8 cellular contexts compared by ENCODE assay signal in genomic region chr22:24156915-24157782, GRCh38. TPM values are rescaled to one million over a fixed set of nuclear protein-coding genes. Genes with fewer than 3 reads are reported as not detected.
DNase-seq lines count a peak whose midpoint lies in the region; ATAC-seq and TF ChIP-seq lines count a peak whose summit lies in the region.

No MANE protein-coding gene starts in this region.

- H3K36me3 ChIP-seq in uterus: no peaks in the 10 kb centered on the region

- intact Hi-C loops in left ventricle myocardium superior (cut with micrococcal nuclease) (no loop called here), uterus (cut with DNase I; ENCODE audit: low total_unique reads) (no loop called here)

- peak overlapping the region; percentile 96 for H3K4me3 Mint-ChIP-seq in HFFc6

- no peaks in the 10 kb centered on the region for H3K9me3 Mint-ChIP-seq in HFFc6

- 12 to 23% (median 14%) methylated on average over 22 of the region's 22 CpGs for WGBS in adipose tissue, 3 donors

- H3K4me3 ChIP-seq in GM12865 (ENCODE audit: low read depth, low read length): peak overlapping the region; percentile 53
- H3K4me3 ChIP-seq in uterus: peak overlapping the region; percentile 50 to 84

- DNase-seq in GM12865 (ENCODE audit: low read depth): peak; percentile 96
- DNase-seq in HFFc6: peak; percentile 69
- DNase-seq in NAMALWA (ENCODE audit: low spot score): peak; percentile 94
- peak; percentile 86 for DNase-seq in SW480 (ENCODE audit: low spot score)
- peak; percentile 90 for DNase-seq in left ventricle myocardium superior
- peak; percentile 33 for DNase-seq in pulmonary artery endothelial cell (ENCODE audit: low read depth, low spot score)
- DNase-seq in uterus: peak; percentile 81 to 86

- TF ChIP-seq POLR2A in uterus (IDR thresholded peaks at IDR 0.05): no peak

- peaks cover 12 to 14% of the 10 kb centered on the region in 2 donors for H3K4me1 ChIP-seq in uterus

- peaks cover 58% of the 10 kb centered on the region for H3K4me1 Mint-ChIP-seq in HFFc6 (ENCODE audit: low read depth)

- TF ChIP-seq CTCF in GM12865 (IDR thresholded peaks at IDR 0.05; ENCODE audit: insufficient read depth, low read depth, low read length, missing control alignments) (peak; percentile 96), HFFc6 (IDR thresholded peaks at IDR 0.05) (peak; percentile 93), uterus (IDR thresholded peaks at IDR 0.05) (peak; percentile 72 to 87 (median 85))

- peak overlapping the region; percentile 13 for H3K27ac ChIP-seq in adipose tissue (ENCODE audit: low read depth, low read length)
- H3K27ac ChIP-seq in uterus: peak overlapping the region; percentile 87

- H3K36me3 Mint-ChIP-seq in HFFc6 (ENCODE audit: low read depth): no peaks in the 10 kb centered on the region

- H3K9me3 ChIP-seq in uterus: no peaks in the 10 kb centered on the region

- no peaks in the 10 kb centered on the region for H3K27me3 ChIP-seq in uterus

- H3K27ac Mint-ChIP-seq in HFFc6: peak overlapping the region; percentile 80

- H3K27me3 Mint-ChIP-seq in HFFc6 (ENCODE audit: insufficient read depth): peaks cover 2% of the 10 kb centered on the region; the same call in 1 of the 2 replicates

- ATAC-seq in left ventricle myocardium superior: peak; percentile 79

RNA-seq across cellular contexts. Expression of gene SUSD2, which starts 24.1 kb away (rescaled TPM):
- total RNA-seq in HFFc6 (2021; fragmentation: NEBNext Ultra II Directional; extraction: Animal tissue kit (Norgen Biotek cat#: 25700)): under 1 TPM; 0.11 to 0.24 (median 0.19) TPM
- 1 to 10 TPM in 2 of 3 donors, under 1 TPM in 1; 0.77 to 9.3 (median 6.3) TPM for polyA plus RNA-seq in adipose tissue
- 3.3 TPM for total RNA-seq in left ventricle myocardium superior
- total RNA-seq in pulmonary artery endothelial cell: 0.07 and 0.18 TPM in 2 replicates
- 10 to 100 TPM in 1 of 4 donors, 1 to 10 TPM in 2, under 1 TPM in 1; 0.88 to 17.6 (median 2.8) TPM for total RNA-seq in uterus

Comparison
In these comparisons a context has a peak if more than half of its experiments do, and no peak if none do; other contexts are left out.
1. Peak in every context shown above with its lines: DNase-seq, ATAC-seq, H3K4me3 ChIP-seq and H3K27ac ChIP-seq.
2. DNase-seq: peak in every context shown above with its lines; median percentile 96 in GM12865; 94 in NAMALWA; 90 in left ventricle myocardium superior; 86 in SW480; 84 in uterus; 69 in HFFc6; 33 in pulmonary artery endothelial cell.